Comparison of ENCODE assay signal across 26 cellular contexts in the genomic region with DNA sequence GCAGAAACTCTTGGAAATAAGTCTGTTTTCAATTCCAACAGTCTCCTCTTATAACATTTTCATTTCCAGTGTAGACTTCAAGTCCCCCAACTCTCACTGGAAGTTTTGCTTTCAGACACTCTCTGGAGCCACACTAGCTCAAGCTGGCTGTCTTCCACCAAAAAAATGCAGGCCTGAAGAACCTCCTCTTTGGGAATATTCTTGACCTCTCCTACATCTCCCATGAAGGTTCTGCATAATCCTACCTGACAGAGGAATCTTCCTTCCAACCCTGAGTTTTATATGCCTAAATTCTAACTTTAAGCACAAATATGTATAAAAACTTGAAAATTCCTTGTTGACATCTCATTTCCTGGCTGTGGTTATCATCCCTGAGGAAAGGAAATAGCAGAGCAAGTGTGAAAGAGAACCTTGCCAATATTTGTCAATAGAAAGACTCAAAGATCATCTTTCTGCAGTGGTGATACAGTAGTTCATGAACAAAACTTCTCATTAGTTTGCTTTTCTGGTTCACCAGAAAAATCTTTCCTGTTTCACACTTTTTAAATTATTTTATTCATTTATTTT.
A peak's percentile ranks its signal among the peaks of the same experiment; 100 is the strongest.
DNase-seq lines count a peak whose midpoint lies in the region; ATAC-seq and TF ChIP-seq lines count a peak whose summit lies in the region.
"Had no signal": no experiment of that assay in that cellular context is flagged by ENCODE, and none has a peak within 500 bp of the region (broad histone marks: within the 10 kb centered on the region; RNA-seq: fewer than 3 reads in every experiment).

No MANE protein-coding gene starts in this region.

- peak overlapping the region; percentile 40; the same call in 1 of the 2 replicates for H3K4me3 ChIP-seq in ACC112 (ENCODE audit: low read depth, low read length)
- no peak overlapping the region for H3K4me3 ChIP-seq in adipocyte (ENCODE audit: low read length)
- no peak overlapping the region for H3K4me3 ChIP-seq in fibroblast of villous mesenchyme (ENCODE audit: low read depth, low read length)
- H3K4me3 ChIP-seq in gastrocnemius medialis, result no peak overlapping the region
- H3K4me3 ChIP-seq: BLaER1, Peyer's patch, thyroid gland had no signal

- peaks cover 22% of the 10 kb centered on the region for H3K27me3 Mint-ChIP-seq in chondrocyte (ENCODE audit: low read depth)

- H2AFZ ChIP-seq in ACC112 (ENCODE audit: low read length, unreplicated experiment), result peak overlapping the region; percentile 78

- DNase-seq in HT1080 (ENCODE audit: low read depth), result peak; percentile 67
- peak; percentile 47 for DNase-seq in adipocyte (ENCODE audit: low read depth)
- peak; percentile 21 for DNase-seq in fibroblast of villous mesenchyme (ENCODE audit: low read depth)
- DNase-seq in NCI-H146 treated with DMSO at 0.1 percent for 48 hours (lab: John Stamatoyannopoulos, UW; ENCODE audit: unreplicated experiment), result no peak
- DNase-seq in gastrocnemius medialis, result no peak
- no peak for DNase-seq in activated CD4-positive, alpha-beta T cell treated with anti-CD3 and anti-CD28 coated beads, Interleukin-2, amount 50 U/mL, for 48 hours
- no peak for DNase-seq in chondrocyte (ENCODE audit: low spot score)
- DNase-seq: activated naive CD4-positive, alpha-beta T cell; activated T-cell treated with anti-CD3 and anti-CD28 coated beads, Interleukin-2, amount 50 U/mL, for 1 hour; amniotic stem cell; Caco-2; DMS79 treated with DMSO at 0.1 percent for 48 hours; foreskin melanocyte; islet precursor cell; Kasumi-1; NCI-H1092; NCI-H2081 treated with DMSO at 0.1 percent for 48 hours; NCI-H510A treated with DMSO at 0.1 percent for 48 hours; NK-92 treated with Interleukin-12 subunit alpha and Interleukin-12 subunit beta, amount 100 ng/mL, for 24 hours; Peyer's patch; stimulated activated CD4-positive, alpha-beta T cell treated with anti-CD3 and anti-CD28 coated beads, Interleukin-4, amount 100 ng/mL, for 4 hours; T1000; thyroid gland had no signal

- in situ Hi-C loops in gastrocnemius medialis (cut with MboI; ENCODE audit: low sequenced_read_pairs in 4 of 4), result no loop called here

- H3K27ac ChIP-seq in ACC112 (ENCODE audit: low read depth, low read length) (no peak overlapping the region), gastrocnemius medialis (no peak overlapping the region)
- H3K27ac ChIP-seq: BLaER1, Peyer's patch, thyroid gland had no signal

- no peak overlapping the region for H3K4me3 Mint-ChIP-seq in chondrocyte (ENCODE audit: unreplicated experiment)
- H3K4me3 Mint-ChIP-seq: stimulated activated naive CD8-positive, alpha-beta T cell treated with anti-CD3 and anti-CD28 coated beads, Interleukin-15, Interleukin-2, amounts not matched to agents 100 ng/mL and 50 ng/mL, for 24 hours had no signal

- H3K4me1 ChIP-seq in ACC112 (ENCODE audit: control insufficient read depth, insufficient read depth, low read length, unreplicated experiment) (peaks cover 20% of the 10 kb centered on the region), adipocyte (ENCODE audit: control insufficient read depth, insufficient read depth, low read length) (peaks cover 12% of the 10 kb centered on the region), gastrocnemius medialis (no peaks in the 10 kb centered on the region)
- H3K4me1 ChIP-seq: Caco-2, Peyer's patch, thyroid gland had no signal

- H3K9me3 Mint-ChIP-seq in chondrocyte (ENCODE audit: low read depth), result peaks cover 10% of the 10 kb centered on the region

- H3K27me3 ChIP-seq in ACC112 (ENCODE audit: insufficient read depth, low read length) (no peaks in the 10 kb centered on the region), adipocyte (replicated peaks; ENCODE audit: control insufficient read depth, insufficient read depth, low read length) (peaks cover 5% of the 10 kb centered on the region), gastrocnemius medialis (no peaks in the 10 kb centered on the region)
- H3K27me3 ChIP-seq: BLaER1, Peyer's patch, thyroid gland had no signal

- no peak for TF ChIP-seq CTCF in fibroblast of villous mesenchyme (IDR thresholded peaks at IDR 0.05; ENCODE audit: insufficient read depth, low read depth, low read length)
- TF ChIP-seq CTCF in gastrocnemius medialis (IDR thresholded peaks at IDR 0.05 in 4 of 5, conservative IDR thresholded peaks at IDR 0.05 in 1 of 5), result no peak
- no peak for TF ChIP-seq CTCF in chondrocyte (IDR thresholded peaks at IDR 0.05)

- no peak for TF ChIP-seq POLR2A in gastrocnemius medialis (IDR thresholded peaks at IDR 0.05)

- H3K9me3 ChIP-seq in adipocyte (ENCODE audit: control insufficient read depth, low read length) (peaks cover 8% of the 10 kb centered on the region), gastrocnemius medialis (no peaks in the 10 kb centered on the region)
- H3K9me3 ChIP-seq: Caco-2, Peyer's patch, thyroid gland had no signal

- intact Hi-C loops in gastrocnemius medialis (cut with DNase I; ENCODE audit: low total_unique reads), result no loop called here

- H3K36me3 ChIP-seq in ACC112 (ENCODE audit: insufficient read depth, low read length) (no peaks in the 10 kb centered on the region), adipocyte (ENCODE audit: control insufficient read depth, insufficient read depth, low read length, severe bottlenecking) (no peaks in the 10 kb centered on the region), gastrocnemius medialis (no peaks in the 10 kb centered on the region)
- H3K36me3 ChIP-seq: BLaER1, Peyer's patch, thyroid gland had no signal

- no peak for ATAC-seq in gastrocnemius medialis

- H3K27ac Mint-ChIP-seq in chondrocyte (ENCODE audit: unreplicated experiment), result no peak overlapping the region
- H3K27ac Mint-ChIP-seq: stimulated activated naive CD8-positive, alpha-beta T cell treated with anti-CD3 and anti-CD28 coated beads, Interleukin-15, Interleukin-2, amounts not matched to agents 100 ng/mL and 50 ng/mL, for 24 hours had no signal

- H3K36me3 Mint-ChIP-seq in chondrocyte (ENCODE audit: low read depth), result peaks cover 3% of the 10 kb centered on the region

- no peak overlapping the region for H3K9ac ChIP-seq in adipocyte (ENCODE audit: low read length)
- H3K9ac ChIP-seq: BLaER1 had no signal

- no peaks in the 10 kb centered on the region for H3K79me2 ChIP-seq in ACC112 (ENCODE audit: control insufficient read depth, insufficient read depth, low read length, unreplicated experiment)

- H3K4me1 Mint-ChIP-seq in chondrocyte (ENCODE audit: low read depth), result peaks cover 22% of the 10 kb centered on the region

Comparison
In these comparisons a context has a peak if more than half of its experiments do, and no peak if none do; other contexts are left out.
1. DNase-seq: peak in HT1080 (single experiment), adipocyte (single experiment) and fibroblast of villous mesenchyme (single experiment); none in NCI-H146 treated with DMSO at 0.1 percent for 48 hours (single experiment), gastrocnemius medialis (0 of 2), activated CD4-positive, alpha-beta T cell treated with anti-CD3 and anti-CD28 coated beads, Interleukin-2, amount 50 U/mL, for 48 hours (0 of 2) and chondrocyte (single experiment).